1 cellular context compared by ENCODE assay signal in the genomic region with DNA sequence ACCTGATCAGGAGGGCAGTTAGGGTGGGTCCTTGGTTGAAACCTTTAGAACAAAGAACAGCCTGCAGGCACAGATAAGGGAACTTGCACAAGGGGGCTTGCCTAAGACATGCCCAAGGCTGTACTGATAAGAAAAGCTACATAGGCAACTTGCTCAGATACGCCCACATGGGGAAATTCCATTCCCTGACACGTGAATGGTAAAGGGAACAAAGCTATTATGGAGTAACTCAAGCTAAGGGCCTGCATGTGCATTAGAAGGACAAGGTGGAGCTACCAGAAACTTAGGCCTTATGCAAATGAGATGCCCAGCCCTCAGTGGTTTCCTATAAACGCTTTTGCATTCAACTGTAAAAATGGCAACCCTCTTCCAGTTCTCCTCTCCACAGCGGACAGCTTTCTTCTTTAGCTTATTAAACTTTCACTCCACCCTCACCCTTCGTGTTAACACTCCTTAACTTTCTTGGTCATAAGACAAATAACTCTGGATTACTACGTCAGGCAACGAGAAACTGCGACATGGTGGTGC.
TF ChIP-seq lines count a peak whose summit lies in the region.

No MANE protein-coding gene starts in this region.

TF ChIP-seq in K562, 482 proteins besides CTCF, POLR2A, EP300 and RAD21 (continued from another document and continues in another):
- TF ChIP-seq NELFE (IDR thresholded peaks at IDR 0.05; ENCODE audit: insufficient read depth, insufficient read length) (no peak), NBN (IDR thresholded peaks at IDR 0.05; ENCODE audit: low read depth) (peak; percentile 41; the same call in 1 of the 2 replicates), RBFOX2 (IDR thresholded peaks at IDR 0.05; ENCODE audit: low read depth, low read length) (no peak), KHSRP (IDR thresholded peaks at IDR 0.05) (no peak), ZNF347 (CRISPR knock-in tag; IDR thresholded peaks at IDR 0.05; ENCODE audit: low read depth) (no peak), TAF15 (IDR thresholded peaks at IDR 0.05; ENCODE audit: low read depth, low read length) (no peak), RFX7 (CRISPR knock-in tag; IDR thresholded peaks at IDR 0.05) (peak; percentile 72; the same call in 1 of the 2 replicates), ZNF586 (CRISPR knock-in tag; conservative IDR thresholded peaks at IDR 0.05) (peak; percentile 95), GTF2A2 (tag; IDR thresholded peaks at IDR 0.05) (peak; percentile 97), ZNF184 (CRISPR knock-in tag; IDR thresholded peaks at IDR 0.05) (no peak), ZC3H4 (CRISPR knock-in tag; IDR thresholded peaks at IDR 0.05; ENCODE audit: borderline replicate concordance) (no peak), POLR2AphosphoS2 (IDR thresholded peaks at IDR 0.05; ENCODE audit: low read length) (no peak), ERF (CRISPR knock-in tag; IDR thresholded peaks at IDR 0.05) (peak; percentile 98), TCF7L2 (IDR thresholded peaks at IDR 0.05; ENCODE audit: low read depth, low read length) (no peak), BRCA1 (IDR thresholded peaks at IDR 0.05) (no peak), BRCA1 (CRISPR knock-in tag; IDR thresholded peaks at IDR 0.05) (no peak), RBM39 (optimal IDR thresholded peaks at IDR 0.05; ENCODE audit: low read depth, low read length) (no peak), MIER1 (IDR thresholded peaks at IDR 0.05; ENCODE audit: low read depth) (no peak), PURB (CRISPR knock-in tag; IDR thresholded peaks at IDR 0.05; ENCODE audit: low read depth) (no peak)
- TF ChIP-seq, protein P1, sequence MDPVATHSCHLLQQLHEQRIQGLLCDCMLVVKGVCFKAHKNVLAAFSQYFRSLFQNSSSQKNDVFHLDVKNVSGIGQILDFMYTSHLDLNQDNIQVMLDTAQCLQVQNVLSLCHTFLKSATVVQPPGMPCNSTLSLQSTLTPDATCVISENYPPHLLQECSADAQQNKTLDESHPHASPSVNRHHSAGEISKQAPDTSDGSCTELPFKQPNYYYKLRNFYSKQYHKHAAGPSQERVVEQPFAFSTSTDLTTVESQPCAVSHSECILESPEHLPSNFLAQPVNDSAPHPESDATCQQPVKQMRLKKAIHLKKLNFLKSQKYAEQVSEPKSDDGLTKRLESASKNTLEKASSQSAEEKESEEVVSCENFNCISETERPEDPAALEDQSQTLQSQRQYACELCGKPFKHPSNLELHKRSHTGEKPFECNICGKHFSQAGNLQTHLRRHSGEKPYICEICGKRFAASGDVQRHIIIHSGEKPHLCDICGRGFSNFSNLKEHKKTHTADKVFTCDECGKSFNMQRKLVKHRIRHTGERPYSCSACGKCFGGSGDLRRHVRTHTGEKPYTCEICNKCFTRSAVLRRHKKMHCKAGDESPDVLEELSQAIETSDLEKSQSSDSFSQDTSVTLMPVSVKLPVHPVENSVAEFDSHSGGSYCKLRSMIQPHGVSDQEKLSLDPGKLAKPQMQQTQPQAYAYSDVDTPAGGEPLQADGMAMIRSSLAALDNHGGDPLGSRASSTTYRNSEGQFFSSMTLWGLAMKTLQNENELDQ (CRISPR knock-in tag; IDR thresholded peaks at IDR 0.05; ENCODE audit: borderline replicate concordance) = no peak
- TF ChIP-seq, protein P2, sequence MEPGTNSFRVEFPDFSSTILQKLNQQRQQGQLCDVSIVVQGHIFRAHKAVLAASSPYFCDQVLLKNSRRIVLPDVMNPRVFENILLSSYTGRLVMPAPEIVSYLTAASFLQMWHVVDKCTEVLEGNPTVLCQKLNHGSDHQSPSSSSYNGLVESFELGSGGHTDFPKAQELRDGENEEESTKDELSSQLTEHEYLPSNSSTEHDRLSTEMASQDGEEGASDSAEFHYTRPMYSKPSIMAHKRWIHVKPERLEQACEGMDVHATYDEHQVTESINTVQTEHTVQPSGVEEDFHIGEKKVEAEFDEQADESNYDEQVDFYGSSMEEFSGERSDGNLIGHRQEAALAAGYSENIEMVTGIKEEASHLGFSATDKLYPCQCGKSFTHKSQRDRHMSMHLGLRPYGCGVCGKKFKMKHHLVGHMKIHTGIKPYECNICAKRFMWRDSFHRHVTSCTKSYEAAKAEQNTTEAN (CRISPR knock-in tag; IDR thresholded peaks at IDR 0.05) = no peak
- TF ChIP-seq, protein P3, sequence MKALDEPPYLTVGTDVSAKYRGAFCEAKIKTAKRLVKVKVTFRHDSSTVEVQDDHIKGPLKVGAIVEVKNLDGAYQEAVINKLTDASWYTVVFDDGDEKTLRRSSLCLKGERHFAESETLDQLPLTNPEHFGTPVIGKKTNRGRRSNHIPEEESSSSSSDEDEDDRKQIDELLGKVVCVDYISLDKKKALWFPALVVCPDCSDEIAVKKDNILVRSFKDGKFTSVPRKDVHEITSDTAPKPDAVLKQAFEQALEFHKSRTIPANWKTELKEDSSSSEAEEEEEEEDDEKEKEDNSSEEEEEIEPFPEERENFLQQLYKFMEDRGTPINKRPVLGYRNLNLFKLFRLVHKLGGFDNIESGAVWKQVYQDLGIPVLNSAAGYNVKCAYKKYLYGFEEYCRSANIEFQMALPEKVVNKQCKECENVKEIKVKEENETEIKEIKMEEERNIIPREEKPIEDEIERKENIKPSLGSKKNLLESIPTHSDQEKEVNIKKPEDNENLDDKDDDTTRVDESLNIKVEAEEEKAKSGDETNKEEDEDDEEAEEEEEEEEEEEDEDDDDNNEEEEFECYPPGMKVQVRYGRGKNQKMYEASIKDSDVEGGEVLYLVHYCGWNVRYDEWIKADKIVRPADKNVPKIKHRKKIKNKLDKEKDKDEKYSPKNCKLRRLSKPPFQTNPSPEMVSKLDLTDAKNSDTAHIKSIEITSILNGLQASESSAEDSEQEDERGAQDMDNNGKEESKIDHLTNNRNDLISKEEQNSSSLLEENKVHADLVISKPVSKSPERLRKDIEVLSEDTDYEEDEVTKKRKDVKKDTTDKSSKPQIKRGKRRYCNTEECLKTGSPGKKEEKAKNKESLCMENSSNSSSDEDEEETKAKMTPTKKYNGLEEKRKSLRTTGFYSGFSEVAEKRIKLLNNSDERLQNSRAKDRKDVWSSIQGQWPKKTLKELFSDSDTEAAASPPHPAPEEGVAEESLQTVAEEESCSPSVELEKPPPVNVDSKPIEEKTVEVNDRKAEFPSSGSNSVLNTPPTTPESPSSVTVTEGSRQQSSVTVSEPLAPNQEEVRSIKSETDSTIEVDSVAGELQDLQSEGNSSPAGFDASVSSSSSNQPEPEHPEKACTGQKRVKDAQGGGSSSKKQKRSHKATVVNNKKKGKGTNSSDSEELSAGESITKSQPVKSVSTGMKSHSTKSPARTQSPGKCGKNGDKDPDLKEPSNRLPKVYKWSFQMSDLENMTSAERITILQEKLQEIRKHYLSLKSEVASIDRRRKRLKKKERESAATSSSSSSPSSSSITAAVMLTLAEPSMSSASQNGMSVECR (CRISPR knock-in tag; IDR thresholded peaks at IDR 0.05) = no peak
- TF ChIP-seq, protein P4, sequence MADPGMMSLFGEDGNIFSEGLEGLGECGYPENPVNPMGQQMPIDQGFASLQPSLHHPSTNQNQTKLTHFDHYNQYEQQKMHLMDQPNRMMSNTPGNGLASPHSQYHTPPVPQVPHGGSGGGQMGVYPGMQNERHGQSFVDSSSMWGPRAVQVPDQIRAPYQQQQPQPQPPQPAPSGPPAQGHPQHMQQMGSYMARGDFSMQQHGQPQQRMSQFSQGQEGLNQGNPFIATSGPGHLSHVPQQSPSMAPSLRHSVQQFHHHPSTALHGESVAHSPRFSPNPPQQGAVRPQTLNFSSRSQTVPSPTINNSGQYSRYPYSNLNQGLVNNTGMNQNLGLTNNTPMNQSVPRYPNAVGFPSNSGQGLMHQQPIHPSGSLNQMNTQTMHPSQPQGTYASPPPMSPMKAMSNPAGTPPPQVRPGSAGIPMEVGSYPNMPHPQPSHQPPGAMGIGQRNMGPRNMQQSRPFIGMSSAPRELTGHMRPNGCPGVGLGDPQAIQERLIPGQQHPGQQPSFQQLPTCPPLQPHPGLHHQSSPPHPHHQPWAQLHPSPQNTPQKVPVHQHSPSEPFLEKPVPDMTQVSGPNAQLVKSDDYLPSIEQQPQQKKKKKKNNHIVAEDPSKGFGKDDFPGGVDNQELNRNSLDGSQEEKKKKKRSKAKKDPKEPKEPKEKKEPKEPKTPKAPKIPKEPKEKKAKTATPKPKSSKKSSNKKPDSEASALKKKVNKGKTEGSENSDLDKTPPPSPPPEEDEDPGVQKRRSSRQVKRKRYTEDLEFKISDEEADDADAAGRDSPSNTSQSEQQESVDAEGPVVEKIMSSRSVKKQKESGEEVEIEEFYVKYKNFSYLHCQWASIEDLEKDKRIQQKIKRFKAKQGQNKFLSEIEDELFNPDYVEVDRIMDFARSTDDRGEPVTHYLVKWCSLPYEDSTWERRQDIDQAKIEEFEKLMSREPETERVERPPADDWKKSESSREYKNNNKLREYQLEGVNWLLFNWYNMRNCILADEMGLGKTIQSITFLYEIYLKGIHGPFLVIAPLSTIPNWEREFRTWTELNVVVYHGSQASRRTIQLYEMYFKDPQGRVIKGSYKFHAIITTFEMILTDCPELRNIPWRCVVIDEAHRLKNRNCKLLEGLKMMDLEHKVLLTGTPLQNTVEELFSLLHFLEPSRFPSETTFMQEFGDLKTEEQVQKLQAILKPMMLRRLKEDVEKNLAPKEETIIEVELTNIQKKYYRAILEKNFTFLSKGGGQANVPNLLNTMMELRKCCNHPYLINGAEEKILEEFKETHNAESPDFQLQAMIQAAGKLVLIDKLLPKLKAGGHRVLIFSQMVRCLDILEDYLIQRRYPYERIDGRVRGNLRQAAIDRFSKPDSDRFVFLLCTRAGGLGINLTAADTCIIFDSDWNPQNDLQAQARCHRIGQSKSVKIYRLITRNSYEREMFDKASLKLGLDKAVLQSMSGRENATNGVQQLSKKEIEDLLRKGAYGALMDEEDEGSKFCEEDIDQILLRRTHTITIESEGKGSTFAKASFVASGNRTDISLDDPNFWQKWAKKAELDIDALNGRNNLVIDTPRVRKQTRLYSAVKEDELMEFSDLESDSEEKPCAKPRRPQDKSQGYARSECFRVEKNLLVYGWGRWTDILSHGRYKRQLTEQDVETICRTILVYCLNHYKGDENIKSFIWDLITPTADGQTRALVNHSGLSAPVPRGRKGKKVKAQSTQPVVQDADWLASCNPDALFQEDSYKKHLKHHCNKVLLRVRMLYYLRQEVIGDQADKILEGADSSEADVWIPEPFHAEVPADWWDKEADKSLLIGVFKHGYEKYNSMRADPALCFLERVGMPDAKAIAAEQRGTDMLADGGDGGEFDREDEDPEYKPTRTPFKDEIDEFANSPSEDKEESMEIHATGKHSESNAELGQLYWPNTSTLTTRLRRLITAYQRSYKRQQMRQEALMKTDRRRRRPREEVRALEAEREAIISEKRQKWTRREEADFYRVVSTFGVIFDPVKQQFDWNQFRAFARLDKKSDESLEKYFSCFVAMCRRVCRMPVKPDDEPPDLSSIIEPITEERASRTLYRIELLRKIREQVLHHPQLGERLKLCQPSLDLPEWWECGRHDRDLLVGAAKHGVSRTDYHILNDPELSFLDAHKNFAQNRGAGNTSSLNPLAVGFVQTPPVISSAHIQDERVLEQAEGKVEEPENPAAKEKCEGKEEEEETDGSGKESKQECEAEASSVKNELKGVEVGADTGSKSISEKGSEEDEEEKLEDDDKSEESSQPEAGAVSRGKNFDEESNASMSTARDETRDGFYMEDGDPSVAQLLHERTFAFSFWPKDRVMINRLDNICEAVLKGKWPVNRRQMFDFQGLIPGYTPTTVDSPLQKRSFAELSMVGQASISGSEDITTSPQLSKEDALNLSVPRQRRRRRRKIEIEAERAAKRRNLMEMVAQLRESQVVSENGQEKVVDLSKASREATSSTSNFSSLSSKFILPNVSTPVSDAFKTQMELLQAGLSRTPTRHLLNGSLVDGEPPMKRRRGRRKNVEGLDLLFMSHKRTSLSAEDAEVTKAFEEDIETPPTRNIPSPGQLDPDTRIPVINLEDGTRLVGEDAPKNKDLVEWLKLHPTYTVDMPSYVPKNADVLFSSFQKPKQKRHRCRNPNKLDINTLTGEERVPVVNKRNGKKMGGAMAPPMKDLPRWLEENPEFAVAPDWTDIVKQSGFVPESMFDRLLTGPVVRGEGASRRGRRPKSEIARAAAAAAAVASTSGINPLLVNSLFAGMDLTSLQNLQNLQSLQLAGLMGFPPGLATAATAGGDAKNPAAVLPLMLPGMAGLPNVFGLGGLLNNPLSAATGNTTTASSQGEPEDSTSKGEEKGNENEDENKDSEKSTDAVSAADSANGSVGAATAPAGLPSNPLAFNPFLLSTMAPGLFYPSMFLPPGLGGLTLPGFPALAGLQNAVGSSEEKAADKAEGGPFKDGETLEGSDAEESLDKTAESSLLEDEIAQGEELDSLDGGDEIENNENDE (IDR thresholded peaks at IDR 0.05; ENCODE audit: low read depth, low read length) = no peak
- TF ChIP-seq, protein P5, sequence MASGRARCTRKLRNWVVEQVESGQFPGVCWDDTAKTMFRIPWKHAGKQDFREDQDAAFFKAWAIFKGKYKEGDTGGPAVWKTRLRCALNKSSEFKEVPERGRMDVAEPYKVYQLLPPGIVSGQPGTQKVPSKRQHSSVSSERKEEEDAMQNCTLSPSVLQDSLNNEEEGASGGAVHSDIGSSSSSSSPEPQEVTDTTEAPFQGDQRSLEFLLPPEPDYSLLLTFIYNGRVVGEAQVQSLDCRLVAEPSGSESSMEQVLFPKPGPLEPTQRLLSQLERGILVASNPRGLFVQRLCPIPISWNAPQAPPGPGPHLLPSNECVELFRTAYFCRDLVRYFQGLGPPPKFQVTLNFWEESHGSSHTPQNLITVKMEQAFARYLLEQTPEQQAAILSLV (tag; IDR thresholded peaks at IDR 0.05) = peak; percentile 98
- TF ChIP-seq, protein P6, sequence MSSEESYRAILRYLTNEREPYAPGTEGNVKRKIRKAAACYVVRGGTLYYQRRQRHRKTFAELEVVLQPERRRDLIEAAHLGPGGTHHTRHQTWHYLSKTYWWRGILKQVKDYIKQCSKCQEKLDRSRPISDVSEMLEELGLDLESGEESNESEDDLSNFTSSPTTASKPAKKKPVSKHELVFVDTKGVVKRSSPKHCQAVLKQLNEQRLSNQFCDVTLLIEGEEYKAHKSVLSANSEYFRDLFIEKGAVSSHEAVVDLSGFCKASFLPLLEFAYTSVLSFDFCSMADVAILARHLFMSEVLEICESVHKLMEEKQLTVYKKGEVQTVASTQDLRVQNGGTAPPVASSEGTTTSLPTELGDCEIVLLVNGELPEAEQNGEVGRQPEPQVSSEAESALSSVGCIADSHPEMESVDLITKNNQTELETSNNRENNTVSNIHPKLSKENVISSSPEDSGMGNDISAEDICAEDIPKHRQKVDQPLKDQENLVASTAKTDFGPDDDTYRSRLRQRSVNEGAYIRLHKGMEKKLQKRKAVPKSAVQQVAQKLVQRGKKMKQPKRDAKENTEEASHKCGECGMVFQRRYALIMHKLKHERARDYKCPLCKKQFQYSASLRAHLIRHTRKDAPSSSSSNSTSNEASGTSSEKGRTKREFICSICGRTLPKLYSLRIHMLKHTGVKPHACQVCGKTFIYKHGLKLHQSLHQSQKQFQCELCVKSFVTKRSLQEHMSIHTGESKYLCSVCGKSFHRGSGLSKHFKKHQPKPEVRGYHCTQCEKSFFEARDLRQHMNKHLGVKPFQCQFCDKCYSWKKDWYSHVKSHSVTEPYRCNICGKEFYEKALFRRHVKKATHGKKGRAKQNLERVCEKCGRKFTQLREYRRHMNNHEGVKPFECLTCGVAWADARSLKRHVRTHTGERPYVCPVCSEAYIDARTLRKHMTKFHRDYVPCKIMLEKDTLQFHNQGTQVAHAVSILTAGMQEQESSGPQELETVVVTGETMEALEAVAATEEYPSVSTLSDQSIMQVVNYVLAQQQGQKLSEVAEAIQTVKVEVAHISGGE (CRISPR knock-in tag; IDR thresholded peaks at IDR 0.05) = peak in 1 of 3 experiments; percentile 92; a peak in 2 of 6 replicates
- TF ChIP-seq, protein P7, sequence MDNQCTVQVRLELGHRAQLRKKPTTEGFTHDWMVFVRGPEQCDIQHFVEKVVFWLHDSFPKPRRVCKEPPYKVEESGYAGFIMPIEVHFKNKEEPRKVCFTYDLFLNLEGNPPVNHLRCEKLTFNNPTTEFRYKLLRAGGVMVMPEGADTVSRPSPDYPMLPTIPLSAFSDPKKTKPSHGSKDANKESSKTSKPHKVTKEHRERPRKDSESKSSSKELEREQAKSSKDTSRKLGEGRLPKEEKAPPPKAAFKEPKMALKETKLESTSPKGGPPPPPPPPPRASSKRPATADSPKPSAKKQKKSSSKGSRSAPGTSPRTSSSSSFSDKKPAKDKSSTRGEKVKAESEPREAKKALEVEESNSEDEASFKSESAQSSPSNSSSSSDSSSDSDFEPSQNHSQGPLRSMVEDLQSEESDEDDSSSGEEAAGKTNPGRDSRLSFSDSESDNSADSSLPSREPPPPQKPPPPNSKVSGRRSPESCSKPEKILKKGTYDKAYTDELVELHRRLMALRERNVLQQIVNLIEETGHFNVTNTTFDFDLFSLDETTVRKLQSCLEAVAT (IDR thresholded peaks at IDR 0.05) = no peak
